In the genomic region with DNA sequence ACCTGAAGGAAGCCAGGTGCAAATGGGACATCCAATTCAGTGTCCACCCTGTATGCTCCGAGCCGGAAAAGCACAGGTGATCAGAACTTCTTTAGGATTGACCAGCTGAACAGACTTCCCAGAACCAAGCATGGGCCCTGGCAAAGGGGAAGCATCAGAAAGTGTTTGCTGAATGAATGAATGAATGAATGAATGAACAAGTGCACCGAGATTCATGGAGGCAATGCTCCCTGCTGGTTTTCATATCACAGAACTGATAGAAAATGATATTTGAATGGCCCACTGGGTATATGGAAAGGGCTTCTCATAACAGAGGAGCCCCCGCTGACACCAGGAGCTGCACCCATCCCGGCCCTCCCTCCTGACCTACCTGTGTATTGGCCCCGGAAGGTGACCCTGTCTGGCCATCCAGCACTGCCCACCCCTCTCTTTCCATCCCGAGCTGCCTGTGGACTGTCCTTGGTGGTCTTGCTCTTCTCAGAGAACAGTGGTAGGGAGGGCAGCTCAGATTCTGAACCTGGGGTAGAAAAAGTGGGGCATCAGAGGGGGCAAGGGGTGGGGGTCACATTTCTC, we compare ENCODE assay signal across 31 cellular contexts. TPM values are rescaled to one million over a fixed set of nuclear protein-coding genes. Genes with fewer than 3 reads are reported as not detected.
A peak's percentile ranks its signal among the peaks of the same experiment; 100 is the strongest.
DNase-seq lines count a peak whose midpoint lies in the region; FAIRE-seq and TF ChIP-seq lines count a peak whose summit lies in the region.
"Had no signal": no experiment of that assay in that cellular context is flagged by ENCODE, and none has a peak within 500 bp of the region (broad histone marks: within the 10 kb centered on the region; RNA-seq: fewer than 3 reads in every experiment).

No MANE protein-coding gene starts in this region.

- no peak for TF ChIP-seq CTCF in kidney (IDR thresholded peaks at IDR 0.05; ENCODE audit: borderline replicate concordance, extremely low read depth, insufficient read depth)

- CTCF ChIA-PET in activated naive CD4-positive, alpha-beta T cell treated with anti-CD3 and anti-CD28 coated beads for 36 hours (lab: Charles Lee), result interaction anchor here (1.1 to 1.9 kb wide), 2 partner anchors 41 to 60 kb away, joined by 4 to 6 read pairs; no protein-coding TSS in a partner anchor

- H3K27ac ChIP-seq in kidney (ENCODE audit: low read depth in 2 of 2, low read length in 2 of 2), result no peak overlapping the region
- H3K27ac ChIP-seq: epithelial cell of prostate, hepatocyte, lower lobe of right lung, testis had no signal

- no peak overlapping the region for H3K9ac ChIP-seq in kidney (ENCODE audit: low read length in 2 of 2)

- DNase-seq in activated naive CD4-positive, alpha-beta T cell treated with anti-CD3 and anti-CD28 coated beads for 36 hours, result no peak
- no peak for DNase-seq in activated naive CD4-positive, alpha-beta T cell treated with anti-CD3 and anti-CD28 coated beads, Interleukin-2, amount 50 U/mL, for 16 hours
- DNase-seq in kidney (peak; percentile 40), C1 segment of cervical spinal cord (lab: John Stamatoyannopoulos, UW) (no peak), NCI-H82 (lab: John Stamatoyannopoulos, UW) (no peak), GM19238 (ENCODE audit: insufficient read length, low spot score) (no peak)
- DNase-seq: activated CD4-positive, CD25-positive, alpha-beta regulatory T cell treated with anti-CD3 and anti-CD28 coated beads, Interleukin-2, amount 50 U/mL, for 72 hours; activated naive CD4-positive, alpha-beta T cell treated with Interleukin-2 at 50 U/mL for 16 hours; activated T-cell treated with anti-CD3 and anti-CD28 coated beads, Interleukin-2, amount 50 U/mL, for 1 hour; aorta; BE2C; COR-L47; H9; lower lobe of right lung; NCI-H2081; NCI-H345; nephron progenitor cell; Right ventricle myocardium superior; stimulated activated naive CD4-positive, alpha-beta T cell treated with Interleukin-2 at 50 U/mL for 16 hours; T-helper 17 cell; testis had no signal

- H3K36me3 Mint-ChIP-seq in activated naive CD4-positive, alpha-beta T cell treated with anti-CD3 and anti-CD28 coated beads for 36 hours (ENCODE audit: low read depth), result peaks cover 75% of the 10 kb centered on the region
- H3K36me3 Mint-ChIP-seq in activated naive CD8-positive, alpha-beta T cell, result peaks cover 18% of the 10 kb centered on the region

- H3K4me1 Mint-ChIP-seq in activated naive CD4-positive, alpha-beta T cell treated with anti-CD3 and anti-CD28 coated beads for 36 hours (ENCODE audit: low read depth), result peaks cover 35% of the 10 kb centered on the region
- H3K4me1 Mint-ChIP-seq in activated naive CD8-positive, alpha-beta T cell (ENCODE audit: low read depth), result peaks cover 42% of the 10 kb centered on the region

- H3K27ac Mint-ChIP-seq in activated naive CD4-positive, alpha-beta T cell treated with anti-CD3 and anti-CD28 coated beads for 36 hours, result peak overlapping the region; percentile 46
- H3K27ac Mint-ChIP-seq in activated naive CD8-positive, alpha-beta T cell, result peak overlapping the region; percentile 58
- H3K27ac Mint-ChIP-seq: H9 had no signal

- FAIRE-seq in kidney (lab: Jason Lieb, UNC), result no peak
- FAIRE-seq: colon, GM12891 had no signal

- peaks cover 3 to 7% of the 10 kb centered on the region in 2 donors for H3K4me1 ChIP-seq in kidney (ENCODE audit: control insufficient read depth in 1 of 2, insufficient read depth in 1 of 2, low read depth in 1 of 2, low read length in 2 of 2)
- H3K4me1 ChIP-seq: testis had no signal

- H3K9me3 ChIP-seq in kidney (ENCODE audit: control insufficient read depth in 1 of 2, low read length in 2 of 2), result no peaks in the 10 kb centered on the region
- H3K9me3 ChIP-seq: BE2C, lower lobe of right lung, testis had no signal

- no peak overlapping the region for H3K4me3 Mint-ChIP-seq in activated naive CD4-positive, alpha-beta T cell treated with anti-CD3 and anti-CD28 coated beads for 36 hours
- H3K4me3 Mint-ChIP-seq in activated naive CD8-positive, alpha-beta T cell, result no peak overlapping the region
- H3K4me3 Mint-ChIP-seq: H9, nephron progenitor cell, T-helper 17 cell had no signal

- H3K36me3 ChIP-seq in kidney (ENCODE audit: control insufficient read depth in 1 of 2, insufficient read depth in 2 of 2, low read length in 2 of 2), result peaks cover 12 to 27% of the 10 kb centered on the region in 2 donors
- H3K36me3 ChIP-seq: BE2C had no signal

- H3K27me3 Mint-ChIP-seq in activated naive CD4-positive, alpha-beta T cell treated with anti-CD3 and anti-CD28 coated beads for 36 hours (ENCODE audit: low read depth), result no peaks in the 10 kb centered on the region
- no peaks in the 10 kb centered on the region for H3K27me3 Mint-ChIP-seq in activated naive CD8-positive, alpha-beta T cell
- H3K27me3 Mint-ChIP-seq: T-helper 17 cell had no signal

- no peaks in the 10 kb centered on the region for H3K9me3 Mint-ChIP-seq in activated naive CD4-positive, alpha-beta T cell treated with anti-CD3 and anti-CD28 coated beads for 36 hours
- no peaks in the 10 kb centered on the region for H3K9me3 Mint-ChIP-seq in activated naive CD8-positive, alpha-beta T cell (ENCODE audit: low read depth)
- H3K9me3 Mint-ChIP-seq: H9, nephron progenitor cell had no signal

- intact Hi-C loops in activated naive CD4-positive, alpha-beta T cell treated with anti-CD3 and anti-CD28 coated beads for 36 hours (cut with micrococcal nuclease), result loop anchor here (5.0 kb wide), 1 partner anchor 142 kb away; no protein-coding TSS in a partner anchor
- intact Hi-C loops in kidney (cut with DNase I), result no loop called here

- no peak overlapping the region for H3K4me3 ChIP-seq in kidney (ENCODE audit: low read length in 2 of 2)
- H3K4me3 ChIP-seq: hepatocyte, lower lobe of right lung, testis had no signal

RNA-seq across cellular contexts. Expression of gene ORM2, which starts 15.9 kb away (rescaled TPM):
- not detected for total RNA-seq in activated naive CD4-positive, alpha-beta T cell treated with anti-CD3 and anti-CD28 coated beads for 36 hours
- total RNA-seq in kidney, result not detected
- polyA plus RNA-seq in kidney (ENCODE audit: insufficient read depth, low read depth, low replicate concordance), result not detected
- total RNA-seq: activated CD8-positive, alpha-beta memory T cell treated with anti-CD3 and anti-CD28 coated beads for 36 hours; aorta; bronchial epithelial cell; mononuclear cell; osteocyte; Right ventricle myocardium superior; T-helper 17 cell; urinary bladder had no signal
- polyA plus RNA-seq: aorta had no signal

RNA-seq across cellular contexts. Expression of gene ORM1, which starts 22.7 kb away (rescaled TPM):
- not detected for total RNA-seq in activated naive CD4-positive, alpha-beta T cell treated with anti-CD3 and anti-CD28 coated beads for 36 hours
- total RNA-seq in kidney, result not detected
- 0.73 TPM for polyA plus RNA-seq in kidney (ENCODE audit: insufficient read depth, low read depth, low replicate concordance)
- total RNA-seq: activated CD8-positive, alpha-beta memory T cell treated with anti-CD3 and anti-CD28 coated beads for 36 hours; bronchial epithelial cell; mononuclear cell; osteocyte; T-helper 17 cell; testis had no signal

RNA-seq across cellular contexts. Expression of gene AKNA, which starts 42.2 kb away (rescaled TPM):
- total RNA-seq in activated naive CD4-positive, alpha-beta T cell treated with anti-CD3 and anti-CD28 coated beads for 36 hours, result 100 to 1,000 TPM; 107 to 118 TPM
- 52.1 TPM for total RNA-seq in kidney
- 6.1 TPM for polyA plus RNA-seq in kidney (ENCODE audit: insufficient read depth, low read depth, low replicate concordance)
